ENCODE assay signal across 1 cellular context in the genomic region with DNA sequence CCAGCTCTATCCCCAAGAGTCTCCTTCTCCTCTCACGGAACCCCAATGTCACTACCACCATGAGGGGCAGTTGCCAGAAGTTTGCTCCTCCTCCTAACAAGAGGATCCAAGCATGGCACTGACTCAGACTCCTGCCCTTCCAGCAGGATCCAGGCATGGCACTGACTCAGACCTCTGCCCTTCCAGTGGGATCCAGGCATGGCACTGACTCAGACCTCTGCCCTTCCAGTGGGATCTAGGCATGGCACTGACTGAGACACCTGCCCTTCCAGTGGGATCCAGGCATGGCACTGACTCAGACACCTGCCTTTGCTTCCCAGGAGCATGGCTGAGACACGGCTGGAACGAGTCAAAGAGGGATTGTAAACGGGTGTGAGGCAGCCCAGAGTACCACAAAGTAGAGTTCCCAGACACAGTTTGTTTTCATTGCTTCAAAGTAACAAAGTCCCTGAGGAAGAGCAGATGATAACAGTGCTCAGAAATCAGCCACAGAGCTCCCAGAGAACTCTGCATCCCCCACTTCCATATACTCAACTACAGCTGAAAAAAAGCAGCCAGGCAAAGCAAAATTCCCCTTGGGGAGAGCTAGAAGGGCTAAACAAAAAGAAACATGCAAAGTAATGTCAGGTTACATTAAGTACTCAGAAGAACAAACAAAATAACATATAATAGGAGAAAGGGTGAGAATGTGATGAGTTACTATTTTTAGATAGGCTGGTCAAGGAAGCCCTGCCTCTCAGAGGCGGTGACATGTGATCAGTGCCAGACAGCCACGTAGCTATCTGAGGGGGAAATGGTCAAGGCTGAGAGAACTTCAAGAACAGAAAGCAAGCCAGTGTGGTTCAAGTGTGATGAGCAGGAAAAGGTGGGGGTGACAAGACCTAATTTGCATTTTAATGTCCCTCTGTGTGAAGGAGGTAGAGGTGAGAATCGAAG.
TF ChIP-seq lines count a peak whose summit lies in the region.

No MANE protein-coding gene starts in this region.

TF ChIP-seq in HCT116, 20 proteins besides CTCF, POLR2A, EP300 and RAD21 (continued from another document):
- TF ChIP-seq REST (IDR thresholded peaks at IDR 0.05; ENCODE audit: low read depth) (no peak), EGR1 (IDR thresholded peaks at IDR 0.05; ENCODE audit: low read depth) (no peak)
